In genomic region chr2:48249631-48250473, GRCh38 we compare ENCODE assay signal across 9 cellular contexts.
DNase-seq lines count a peak whose midpoint lies in the region; ATAC-seq and TF ChIP-seq lines count a peak whose summit lies in the region.
"Had no signal": no experiment of that assay in that cellular context is flagged by ENCODE, and none has a peak within 500 bp of the region (broad histone marks: within the 10 kb centered on the region; RNA-seq: fewer than 3 reads in every experiment).

No MANE protein-coding gene starts in this region.

- TF ChIP-seq CTCF in upper lobe of right lung (IDR thresholded peaks at IDR 0.05) (no peak), progenitor cell of endocrine pancreas (IDR thresholded peaks at IDR 0.05; ENCODE audit: unreplicated experiment) (no peak)

- H3K4me3 Mint-ChIP-seq in progenitor cell of endocrine pancreas (ENCODE audit: low read depth) = no peak overlapping the region
- H3K4me3 Mint-ChIP-seq in activated CD4-positive, alpha-beta memory T cell treated with anti-CD3 and anti-CD28 coated beads, Interleukin-2, amount 10 ng/mL, durations not matched to agents 7 days and 5 days = no peak overlapping the region

- H3K27me3 ChIP-seq in upper lobe of right lung = no peaks in the 10 kb centered on the region

- CTCF ChIA-PET in activated CD4-positive, alpha-beta memory T cell treated with anti-CD3 and anti-CD28 coated beads, Interleukin-2, amount 10 ng/mL, durations not matched to agents 7 days and 5 days (lab: Charles Lee) = interaction anchor here (1.1 kb wide), 1 partner anchor 15 kb away, joined by 4 read pairs; no protein-coding TSS in a partner anchor

- POLR2A ChIA-PET in activated CD4-positive, alpha-beta memory T cell treated with anti-CD3 and anti-CD28 coated beads, Interleukin-2, amount 10 ng/mL, durations not matched to agents 7 days and 5 days (lab: Charles Lee) = no interaction called here

- intact Hi-C loops in Right ventricle myocardium inferior (cut with DNase I) = no loop called here
- intact Hi-C loops in cardiac septum (cut with DNase I) = loop anchor here (5.0 kb wide), 1 partner anchor 167 kb away; no protein-coding TSS in a partner anchor
- intact Hi-C loops in upper lobe of right lung (cut with DNase I) = no loop called here

- no peaks in the 10 kb centered on the region for H3K9me3 Mint-ChIP-seq in progenitor cell of endocrine pancreas (ENCODE audit: low read depth)
- no peaks in the 10 kb centered on the region for H3K9me3 Mint-ChIP-seq in activated CD4-positive, alpha-beta memory T cell treated with anti-CD3 and anti-CD28 coated beads, Interleukin-2, amount 10 ng/mL, durations not matched to agents 7 days and 5 days
- H3K9me3 Mint-ChIP-seq: activated T-helper 2 cell treated with anti-CD3 and anti-CD28 coated beads, Interferon-gamma antibody, Interleukin-2, Interleukin-4, amounts not matched to agents 10 μg/mL and 5 μg/mL and 100 μg/mL, durations not matched to agents 14 hours and 24 hours and 36 hours had no signal

- H3K36me3 Mint-ChIP-seq in progenitor cell of endocrine pancreas (ENCODE audit: insufficient read depth) = no peaks in the 10 kb centered on the region
- H3K36me3 Mint-ChIP-seq in activated CD4-positive, alpha-beta memory T cell treated with anti-CD3 and anti-CD28 coated beads, Interleukin-2, amount 10 ng/mL, durations not matched to agents 7 days and 5 days (ENCODE audit: low read depth) = no peaks in the 10 kb centered on the region

- peak; percentile 26 for ATAC-seq in Right ventricle myocardium inferior
- ATAC-seq in upper lobe of right lung = peak; percentile 53
- ATAC-seq in GM19467 (IDR thresholded peaks at IDR 0.05; ENCODE audit: unreplicated experiment) = no peak

- no peak overlapping the region for H3K4me3 ChIP-seq in upper lobe of right lung

- H3K36me3 ChIP-seq in upper lobe of right lung = no peaks in the 10 kb centered on the region

- H3K4me1 ChIP-seq in upper lobe of right lung = peaks cover 31% of the 10 kb centered on the region

- no peaks in the 10 kb centered on the region for H3K27me3 Mint-ChIP-seq in progenitor cell of endocrine pancreas
- H3K27me3 Mint-ChIP-seq in activated CD4-positive, alpha-beta memory T cell treated with anti-CD3 and anti-CD28 coated beads, Interleukin-2, amount 10 ng/mL, durations not matched to agents 7 days and 5 days = no peaks in the 10 kb centered on the region

- no peaks in the 10 kb centered on the region for H3K9me3 ChIP-seq in upper lobe of right lung

- H3K27ac ChIP-seq in upper lobe of right lung = peak overlapping the region; percentile 34

- H3K27ac Mint-ChIP-seq in progenitor cell of endocrine pancreas = no peak overlapping the region
- no peak overlapping the region for H3K27ac Mint-ChIP-seq in activated CD4-positive, alpha-beta memory T cell treated with anti-CD3 and anti-CD28 coated beads, Interleukin-2, amount 10 ng/mL, durations not matched to agents 7 days and 5 days
- H3K27ac Mint-ChIP-seq: activated T-helper 2 cell treated with anti-CD3 and anti-CD28 coated beads, Interferon-gamma antibody, Interleukin-2, Interleukin-4, amounts not matched to agents 10 μg/mL and 5 μg/mL and 100 μg/mL, durations not matched to agents 14 hours and 24 hours and 36 hours had no signal

- no peaks in the 10 kb centered on the region for H3K4me1 Mint-ChIP-seq in progenitor cell of endocrine pancreas (ENCODE audit: low read depth)
- H3K4me1 Mint-ChIP-seq in activated CD4-positive, alpha-beta memory T cell treated with anti-CD3 and anti-CD28 coated beads, Interleukin-2, amount 10 ng/mL, durations not matched to agents 7 days and 5 days = peaks cover 13% of the 10 kb centered on the region

- no peak for DNase-seq in Right ventricle myocardium inferior (ENCODE audit: missing footprints)
- DNase-seq in cardiac septum (ENCODE audit: low spot score) = no peak
- DNase-seq in amniotic epithelial cell (ENCODE audit: low read depth) = peak; percentile 90
- peak; percentile 18 for DNase-seq in left kidney (ENCODE audit: low read depth, low spot score)
- DNase-seq in upper lobe of right lung = no peak
- DNase-seq in progenitor cell of endocrine pancreas (ENCODE audit: low spot score, unreplicated experiment) = no peak
- DNase-seq in activated CD4-positive, alpha-beta memory T cell treated with anti-CD3 and anti-CD28 coated beads, Interleukin-2, amount 10 ng/mL, durations not matched to agents 7 days and 5 days = no peak

Comparison
In these comparisons a context has a peak if more than half of its experiments do, and no peak if none do; other contexts are left out.
1. DNase-seq: peak in amniotic epithelial cell (single experiment) and left kidney (single experiment); none in Right ventricle myocardium inferior (single experiment), cardiac septum (single experiment), upper lobe of right lung (single experiment), progenitor cell of endocrine pancreas (single experiment) and activated CD4-positive, alpha-beta memory T cell treated with anti-CD3 and anti-CD28 coated beads, Interleukin-2, amount 10 ng/mL, durations not matched to agents 7 days and 5 days (single experiment).